Comparison of ENCODE assay signal across 29 cellular contexts in the genomic region with DNA sequence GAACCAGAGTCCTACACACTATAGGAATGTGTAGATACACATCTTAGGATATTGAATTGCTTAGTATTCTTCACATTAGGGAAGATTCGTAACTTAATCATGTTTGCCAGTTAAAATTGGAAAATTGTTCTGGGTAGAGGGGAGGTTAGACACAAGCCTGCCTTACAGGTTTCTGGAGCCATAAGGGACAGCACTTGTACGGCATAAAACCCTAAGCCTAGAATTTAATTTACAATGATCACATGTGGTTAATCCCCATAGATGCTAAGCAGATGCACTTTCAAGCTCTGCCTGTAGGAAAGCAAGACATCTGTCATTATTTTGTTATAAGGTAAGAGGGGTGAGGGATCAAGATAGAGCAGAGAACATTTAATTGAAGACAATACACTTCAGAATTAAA.
"Had no signal": no experiment of that assay in that cellular context is flagged by ENCODE, and none has a peak within 500 bp of the region (broad histone marks: within the 10 kb centered on the region; RNA-seq: fewer than 3 reads in every experiment).

No MANE protein-coding gene starts in this region.

- H3K27ac ChIP-seq: brain microvascular endothelial cell, SJCRH30 had no signal

- H3K27me3 ChIP-seq: brain microvascular endothelial cell, SJCRH30 had no signal

- H3K9me3 Mint-ChIP-seq: activated naive CD4-positive, alpha-beta T cell treated with anti-CD3 and anti-CD28 coated beads, Interleukin-2, amount 10 ng/mL, durations not matched to agents 7 days and 5 days had no signal

- H3K4me3 Mint-ChIP-seq: activated B cell treated with CpG ODN at 0.5 μM for 24 hours; activated CD4-positive, alpha-beta memory T cell treated with anti-CD3 and anti-CD28 coated beads for 36 hours; activated CD8-positive, alpha-beta memory T cell treated with anti-CD3 and anti-CD28 coated beads, Interleukin-2, amount 10 ng/mL, durations not matched to agents 7 days and 5 days; activated naive CD4-positive, alpha-beta T cell treated with anti-CD3 and anti-CD28 coated beads, Interleukin-2, amount 10 ng/mL, durations not matched to agents 7 days and 5 days; activated naive CD8-positive, alpha-beta T cell; activated naive CD8-positive, alpha-beta T cell treated with anti-CD3 and anti-CD28 coated beads, Interleukin-2, amount 50 U/mL, for 24 hours had no signal

- H3K36me3 ChIP-seq: brain microvascular endothelial cell, SJCRH30 had no signal

- H3K27ac Mint-ChIP-seq: activated B cell treated with CpG ODN at 0.5 μM for 24 hours; activated CD4-positive, alpha-beta memory T cell treated with anti-CD3 and anti-CD28 coated beads for 36 hours; activated CD8-positive, alpha-beta memory T cell treated with anti-CD3 and anti-CD28 coated beads, Interleukin-2, amount 10 ng/mL, durations not matched to agents 7 days and 5 days; activated naive CD4-positive, alpha-beta T cell treated with anti-CD3 and anti-CD28 coated beads, Interleukin-2, amount 10 ng/mL, durations not matched to agents 7 days and 5 days; activated naive CD8-positive, alpha-beta T cell; activated naive CD8-positive, alpha-beta T cell treated with anti-CD3 and anti-CD28 coated beads, Interleukin-2, amount 50 U/mL, for 24 hours had no signal

- H3K4me3 ChIP-seq: SJCRH30 had no signal

- DNase-seq: activated B cell treated with CpG ODN at 0.5 μM for 24 hours; activated CD4-positive, alpha-beta memory T cell treated with anti-CD3 and anti-CD28 coated beads for 36 hours; activated CD4-positive, alpha-beta T cell treated with anti-CD3 and anti-CD28 coated beads for 4 hours; activated CD4-positive, alpha-beta T cell treated with anti-CD3 and anti-CD28 coated beads, Interleukin-2, amount 50 U/mL, for 1 hour; activated CD4-positive, CD25-positive, alpha-beta regulatory T cell treated with anti-CD3 and anti-CD28 coated beads, Interleukin-2, amount 50 U/mL, for 72 hours; activated CD8-positive, alpha-beta memory T cell treated with anti-CD3 and anti-CD28 coated beads for 24 hours; activated CD8-positive, alpha-beta memory T cell treated with anti-CD3 and anti-CD28 coated beads, Interleukin-2, amount 10 ng/mL, durations not matched to agents 7 days and 5 days; activated CD8-positive, alpha-beta memory T cell treated with anti-CD3 and anti-CD28 coated beads, Interleukin-2, amount 50 U/mL, for 48 hours; activated effector memory CD4-positive, alpha-beta T cell treated with Interleukin-2 at 50 U/mL for 16 hours; activated naive CD4-positive, alpha-beta T cell treated with anti-CD3 and anti-CD28 coated beads, Interleukin-2, amount 10 ng/mL, durations not matched to agents 7 days and 5 days; activated naive CD8-positive, alpha-beta T cell treated with anti-CD3 and anti-CD28 coated beads, Interleukin-2, amount 50 U/mL, for 24 hours; activated T-cell treated with anti-CD3 and anti-CD28 coated beads, Interleukin-2, amount 50 U/mL, for 48 hours; aorta; brain microvascular endothelial cell; central memory CD4-positive, alpha-beta T cell; NCI-H1105; NCI-H1417 treated with DMSO at 0.1 percent for 48 hours; NCI-H187 treated with DMSO at 0.1 percent for 48 hours; NCI-H2081; NCI-H2171 treated with DMSO at 0.1 percent for 48 hours; NCI-H2227 treated with DMSO at 0.1 percent for 48 hours; NCI-H446; NCI-H510A treated with DMSO at 0.1 percent for 48 hours; NCI-H774; SHP77; SJCRH30; T1000 had no signal

- H3K4me1 ChIP-seq: SJCRH30 had no signal

- H3K9me3 ChIP-seq: SJCRH30 had no signal

- ATAC-seq: activated CD8-positive, alpha-beta memory T cell treated with anti-CD3 and anti-CD28 coated beads, Interleukin-2, amount 10 ng/mL, durations not matched to agents 7 days and 5 days; activated naive CD8-positive, alpha-beta T cell treated with anti-CD3 and anti-CD28 coated beads, Interleukin-2, amount 50 U/mL, for 24 hours; Panc1 had no signal

- H3K36me3 Mint-ChIP-seq: activated CD4-positive, alpha-beta memory T cell treated with anti-CD3 and anti-CD28 coated beads for 36 hours; activated CD8-positive, alpha-beta memory T cell treated with anti-CD3 and anti-CD28 coated beads, Interleukin-2, amount 10 ng/mL, durations not matched to agents 7 days and 5 days; activated naive CD4-positive, alpha-beta T cell treated with anti-CD3 and anti-CD28 coated beads, Interleukin-2, amount 10 ng/mL, durations not matched to agents 7 days and 5 days; activated naive CD8-positive, alpha-beta T cell had no signal

- H3K4me1 Mint-ChIP-seq: activated B cell treated with CpG ODN at 0.5 μM for 24 hours; activated CD8-positive, alpha-beta memory T cell treated with anti-CD3 and anti-CD28 coated beads, Interleukin-2, amount 10 ng/mL, durations not matched to agents 7 days and 5 days; activated naive CD4-positive, alpha-beta T cell treated with anti-CD3 and anti-CD28 coated beads, Interleukin-2, amount 10 ng/mL, durations not matched to agents 7 days and 5 days; activated naive CD8-positive, alpha-beta T cell treated with anti-CD3 and anti-CD28 coated beads, Interleukin-2, amount 50 U/mL, for 24 hours had no signal

- H3K27me3 Mint-ChIP-seq: activated B cell treated with CpG ODN at 0.5 μM for 24 hours; activated CD4-positive, alpha-beta memory T cell treated with anti-CD3 and anti-CD28 coated beads for 36 hours; activated CD8-positive, alpha-beta memory T cell treated with anti-CD3 and anti-CD28 coated beads, Interleukin-2, amount 10 ng/mL, durations not matched to agents 7 days and 5 days; activated naive CD4-positive, alpha-beta T cell treated with anti-CD3 and anti-CD28 coated beads, Interleukin-2, amount 10 ng/mL, durations not matched to agents 7 days and 5 days; activated naive CD8-positive, alpha-beta T cell; activated naive CD8-positive, alpha-beta T cell treated with anti-CD3 and anti-CD28 coated beads, Interleukin-2, amount 50 U/mL, for 24 hours had no signal
